Comparison of ENCODE assay signal across 1 cellular context in the genomic region with DNA sequence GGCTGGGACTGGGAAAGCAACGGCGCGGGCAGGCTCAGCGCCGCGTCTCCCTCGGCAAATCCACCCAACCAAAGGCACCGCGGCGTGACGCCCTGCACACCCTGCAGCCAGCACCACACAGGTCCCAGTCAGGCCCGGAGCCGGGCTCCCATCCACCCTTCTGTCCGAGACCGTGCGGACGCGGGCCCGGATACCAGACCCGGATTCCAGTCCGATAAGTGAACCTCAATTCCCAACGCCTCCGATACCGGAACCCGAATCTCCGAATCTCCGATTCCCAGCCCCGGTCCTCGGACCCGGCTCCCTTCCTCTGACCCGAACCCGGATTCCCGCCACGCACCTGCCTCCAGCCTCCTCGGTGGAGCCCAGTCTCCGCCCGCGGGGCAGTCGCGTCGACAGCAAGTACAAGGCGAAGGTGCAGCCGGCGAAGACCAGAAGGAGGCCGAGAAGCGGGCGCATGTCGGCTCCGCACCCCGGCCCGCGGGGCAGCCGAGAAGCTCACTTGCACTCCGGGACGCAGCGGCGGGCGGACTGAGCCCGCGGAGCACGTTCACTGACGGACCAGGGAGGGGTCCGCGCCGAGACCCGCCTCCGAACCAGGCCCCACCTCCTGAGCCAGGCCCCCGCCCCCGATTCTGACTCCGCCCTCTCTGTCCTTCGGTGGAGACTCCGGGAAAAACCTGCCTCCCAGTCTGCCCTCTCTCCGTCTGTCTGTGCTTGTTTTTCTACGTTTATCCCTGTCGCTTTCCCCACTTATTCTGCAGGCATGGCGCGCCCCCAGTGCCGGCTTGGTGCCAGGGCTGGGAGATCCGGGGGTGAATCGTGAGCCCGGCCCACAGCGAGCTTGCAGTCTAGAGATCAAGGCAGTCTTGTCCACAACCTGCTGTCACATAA.
TF ChIP-seq lines count a peak whose summit lies in the region.

A gene (minus strand): TSS at position 533 of the 894 bp plus-strand sequence. CDS start 74 bp downstream, at position 459.

TF ChIP-seq in HepG2, 621 proteins besides CTCF, POLR2A, EP300 and RAD21 (continued from another document and continues in another):
- TF ChIP-seq, protein P1, sequence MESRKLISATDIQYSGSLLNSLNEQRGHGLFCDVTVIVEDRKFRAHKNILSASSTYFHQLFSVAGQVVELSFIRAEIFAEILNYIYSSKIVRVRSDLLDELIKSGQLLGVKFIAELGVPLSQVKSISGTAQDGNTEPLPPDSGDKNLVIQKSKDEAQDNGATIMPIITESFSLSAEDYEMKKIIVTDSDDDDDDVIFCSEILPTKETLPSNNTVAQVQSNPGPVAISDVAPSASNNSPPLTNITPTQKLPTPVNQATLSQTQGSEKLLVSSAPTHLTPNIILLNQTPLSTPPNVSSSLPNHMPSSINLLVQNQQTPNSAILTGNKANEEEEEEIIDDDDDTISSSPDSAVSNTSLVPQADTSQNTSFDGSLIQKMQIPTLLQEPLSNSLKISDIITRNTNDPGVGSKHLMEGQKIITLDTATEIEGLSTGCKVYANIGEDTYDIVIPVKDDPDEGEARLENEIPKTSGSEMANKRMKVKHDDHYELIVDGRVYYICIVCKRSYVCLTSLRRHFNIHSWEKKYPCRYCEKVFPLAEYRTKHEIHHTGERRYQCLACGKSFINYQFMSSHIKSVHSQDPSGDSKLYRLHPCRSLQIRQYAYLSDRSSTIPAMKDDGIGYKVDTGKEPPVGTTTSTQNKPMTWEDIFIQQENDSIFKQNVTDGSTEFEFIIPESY (CRISPR knock-in tag; IDR thresholded peaks at IDR 0.05), result no peak; the same call in none of the 2 replicates
- no peak for TF ChIP-seq SATB2 (CRISPR knock-in tag; IDR thresholded peaks at IDR 0.05)
- TF ChIP-seq ZNF709 (CRISPR knock-in tag; IDR thresholded peaks at IDR 0.05), result peak; percentile 66; the same call in 1 of the 2 replicates
- TF ChIP-seq ZBTB42 (CRISPR knock-in tag; IDR thresholded peaks at IDR 0.05), result no peak
- TF ChIP-seq ZFP37 (CRISPR knock-in tag; IDR thresholded peaks at IDR 0.05; ENCODE audit: borderline replicate concordance), result 0 out of 2 replicates have a peak, but pooled peaks have one; percentile 27
- no peak for TF ChIP-seq ZNF577 (CRISPR knock-in tag; IDR thresholded peaks at IDR 0.05; ENCODE audit: borderline replicate concordance, low read depth)
- TF ChIP-seq MYNN (CRISPR knock-in tag; IDR thresholded peaks at IDR 0.05; ENCODE audit: low read depth), result no peak
- TF ChIP-seq HOXA3 (CRISPR knock-in tag; IDR thresholded peaks at IDR 0.05), result peak; percentile 89
- peak; percentile 80 for TF ChIP-seq HNRNPUL1 (IDR thresholded peaks at IDR 0.05; ENCODE audit: low read depth, low read length)
- peak; percentile 79 for TF ChIP-seq HNRNPLL (IDR thresholded peaks at IDR 0.05; ENCODE audit: low read depth, low read length, poor library complexity, severe bottlenecking)
- TF ChIP-seq PCBP2 (optimal IDR thresholded peaks at IDR 0.05; ENCODE audit: low read depth, low read length, poor library complexity, severe bottlenecking), result no peak
- TF ChIP-seq POGZ (CRISPR knock-in tag; IDR thresholded peaks at IDR 0.05), result peak; percentile 93
- TF ChIP-seq, protein P2, sequence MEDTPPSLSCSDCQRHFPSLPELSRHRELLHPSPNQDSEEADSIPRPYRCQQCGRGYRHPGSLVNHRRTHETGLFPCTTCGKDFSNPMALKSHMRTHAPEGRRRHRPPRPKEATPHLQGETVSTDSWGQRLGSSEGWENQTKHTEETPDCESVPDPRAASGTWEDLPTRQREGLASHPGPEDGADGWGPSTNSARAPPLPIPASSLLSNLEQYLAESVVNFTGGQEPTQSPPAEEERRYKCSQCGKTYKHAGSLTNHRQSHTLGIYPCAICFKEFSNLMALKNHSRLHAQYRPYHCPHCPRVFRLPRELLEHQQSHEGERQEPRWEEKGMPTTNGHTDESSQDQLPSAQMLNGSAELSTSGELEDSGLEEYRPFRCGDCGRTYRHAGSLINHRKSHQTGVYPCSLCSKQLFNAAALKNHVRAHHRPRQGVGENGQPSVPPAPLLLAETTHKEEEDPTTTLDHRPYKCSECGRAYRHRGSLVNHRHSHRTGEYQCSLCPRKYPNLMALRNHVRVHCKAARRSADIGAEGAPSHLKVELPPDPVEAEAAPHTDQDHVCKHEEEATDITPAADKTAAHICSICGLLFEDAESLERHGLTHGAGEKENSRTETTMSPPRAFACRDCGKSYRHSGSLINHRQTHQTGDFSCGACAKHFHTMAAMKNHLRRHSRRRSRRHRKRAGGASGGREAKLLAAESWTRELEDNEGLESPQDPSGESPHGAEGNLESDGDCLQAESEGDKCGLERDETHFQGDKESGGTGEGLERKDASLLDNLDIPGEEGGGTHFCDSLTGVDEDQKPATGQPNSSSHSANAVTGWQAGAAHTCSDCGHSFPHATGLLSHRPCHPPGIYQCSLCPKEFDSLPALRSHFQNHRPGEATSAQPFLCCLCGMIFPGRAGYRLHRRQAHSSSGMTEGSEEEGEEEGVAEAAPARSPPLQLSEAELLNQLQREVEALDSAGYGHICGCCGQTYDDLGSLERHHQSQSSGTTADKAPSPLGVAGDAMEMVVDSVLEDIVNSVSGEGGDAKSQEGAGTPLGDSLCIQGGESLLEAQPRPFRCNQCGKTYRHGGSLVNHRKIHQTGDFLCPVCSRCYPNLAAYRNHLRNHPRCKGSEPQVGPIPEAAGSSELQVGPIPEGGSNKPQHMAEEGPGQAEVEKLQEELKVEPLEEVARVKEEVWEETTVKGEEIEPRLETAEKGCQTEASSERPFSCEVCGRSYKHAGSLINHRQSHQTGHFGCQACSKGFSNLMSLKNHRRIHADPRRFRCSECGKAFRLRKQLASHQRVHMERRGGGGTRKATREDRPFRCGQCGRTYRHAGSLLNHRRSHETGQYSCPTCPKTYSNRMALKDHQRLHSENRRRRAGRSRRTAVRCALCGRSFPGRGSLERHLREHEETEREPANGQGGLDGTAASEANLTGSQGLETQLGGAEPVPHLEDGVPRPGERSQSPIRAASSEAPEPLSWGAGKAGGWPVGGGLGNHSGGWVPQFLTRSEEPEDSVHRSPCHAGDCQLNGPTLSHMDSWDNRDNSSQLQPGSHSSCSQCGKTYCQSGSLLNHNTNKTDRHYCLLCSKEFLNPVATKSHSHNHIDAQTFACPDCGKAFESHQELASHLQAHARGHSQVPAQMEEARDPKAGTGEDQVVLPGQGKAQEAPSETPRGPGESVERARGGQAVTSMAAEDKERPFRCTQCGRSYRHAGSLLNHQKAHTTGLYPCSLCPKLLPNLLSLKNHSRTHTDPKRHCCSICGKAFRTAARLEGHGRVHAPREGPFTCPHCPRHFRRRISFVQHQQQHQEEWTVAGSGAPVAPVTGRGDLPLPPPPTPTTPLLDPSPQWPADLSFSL (CRISPR knock-in tag; IDR thresholded peaks at IDR 0.05), result peak; percentile 61; the same call in 1 of the 2 replicates
- TF ChIP-seq, protein P3, sequence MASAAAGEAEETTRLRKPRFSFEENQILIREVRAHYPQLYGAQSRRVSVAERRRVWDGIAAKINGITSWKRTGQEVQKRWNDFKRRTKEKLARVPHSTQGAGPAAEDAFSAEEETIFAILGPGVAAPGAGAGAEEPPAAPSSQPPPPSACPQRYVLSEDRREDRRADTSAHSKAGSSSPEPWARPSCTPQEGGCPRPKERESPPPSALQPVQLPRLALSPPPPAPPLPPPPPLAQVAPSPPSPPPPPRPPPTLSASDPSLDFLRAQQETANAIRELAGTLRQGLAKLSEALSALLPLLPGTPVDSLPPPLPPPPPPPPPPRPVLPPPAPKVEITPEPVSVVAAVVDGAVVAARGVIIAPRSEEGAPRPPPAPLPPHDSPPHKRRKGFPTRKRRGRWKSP (CRISPR knock-in tag; IDR thresholded peaks at IDR 0.05), result 0 out of 2 replicates have a peak, but pooled peaks have one; percentile 34
- TF ChIP-seq, protein P4, sequence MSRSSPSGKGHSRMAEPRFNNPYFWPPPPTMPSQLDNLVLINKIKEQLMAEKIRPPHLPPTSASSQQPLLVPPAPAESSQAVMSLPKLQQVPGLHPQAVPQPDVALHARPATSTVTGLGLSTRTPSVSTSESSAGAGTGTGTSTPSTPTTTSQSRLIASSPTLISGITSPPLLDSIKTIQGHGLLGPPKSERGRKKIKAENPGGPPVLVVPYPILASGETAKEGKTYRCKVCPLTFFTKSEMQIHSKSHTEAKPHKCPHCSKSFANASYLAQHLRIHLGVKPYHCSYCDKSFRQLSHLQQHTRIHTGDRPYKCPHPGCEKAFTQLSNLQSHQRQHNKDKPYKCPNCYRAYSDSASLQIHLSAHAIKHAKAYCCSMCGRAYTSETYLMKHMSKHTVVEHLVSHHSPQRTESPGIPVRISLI (CRISPR knock-in tag; IDR thresholded peaks at IDR 0.05; ENCODE audit: borderline replicate concordance), result peak; percentile 18; the same call in 1 of the 2 replicates
- peak; percentile 19; the same call in 1 of the 2 replicates for TF ChIP-seq HMG20A (CRISPR knock-in tag; IDR thresholded peaks at IDR 0.05; ENCODE audit: borderline replicate concordance)
- TF ChIP-seq, protein P5, sequence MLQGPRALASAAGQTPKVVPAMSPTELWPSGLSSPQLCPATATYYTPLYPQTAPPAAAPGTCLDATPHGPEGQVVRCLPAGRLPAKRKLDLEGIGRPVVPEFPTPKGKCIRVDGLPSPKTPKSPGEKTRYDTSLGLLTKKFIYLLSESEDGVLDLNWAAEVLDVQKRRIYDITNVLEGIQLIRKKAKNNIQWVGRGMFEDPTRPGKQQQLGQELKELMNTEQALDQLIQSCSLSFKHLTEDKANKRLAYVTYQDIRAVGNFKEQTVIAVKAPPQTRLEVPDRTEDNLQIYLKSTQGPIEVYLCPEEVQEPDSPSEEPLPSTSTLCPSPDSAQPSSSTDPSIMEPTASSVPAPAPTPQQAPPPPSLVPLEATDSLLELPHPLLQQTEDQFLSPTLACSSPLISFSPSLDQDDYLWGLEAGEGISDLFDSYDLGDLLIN (CRISPR knock-in tag; IDR thresholded peaks at IDR 0.05; ENCODE audit: borderline replicate concordance), result peak; percentile 34; the same call in 1 of the 2 replicates
- peak; percentile 90 for TF ChIP-seq ZNF768 (CRISPR knock-in tag; IDR thresholded peaks at IDR 0.05)
- peak; percentile 80; the same call in 1 of the 2 replicates for TF ChIP-seq REL (CRISPR knock-in tag; conservative IDR thresholded peaks at IDR 0.05)
- TF ChIP-seq, protein P6, sequence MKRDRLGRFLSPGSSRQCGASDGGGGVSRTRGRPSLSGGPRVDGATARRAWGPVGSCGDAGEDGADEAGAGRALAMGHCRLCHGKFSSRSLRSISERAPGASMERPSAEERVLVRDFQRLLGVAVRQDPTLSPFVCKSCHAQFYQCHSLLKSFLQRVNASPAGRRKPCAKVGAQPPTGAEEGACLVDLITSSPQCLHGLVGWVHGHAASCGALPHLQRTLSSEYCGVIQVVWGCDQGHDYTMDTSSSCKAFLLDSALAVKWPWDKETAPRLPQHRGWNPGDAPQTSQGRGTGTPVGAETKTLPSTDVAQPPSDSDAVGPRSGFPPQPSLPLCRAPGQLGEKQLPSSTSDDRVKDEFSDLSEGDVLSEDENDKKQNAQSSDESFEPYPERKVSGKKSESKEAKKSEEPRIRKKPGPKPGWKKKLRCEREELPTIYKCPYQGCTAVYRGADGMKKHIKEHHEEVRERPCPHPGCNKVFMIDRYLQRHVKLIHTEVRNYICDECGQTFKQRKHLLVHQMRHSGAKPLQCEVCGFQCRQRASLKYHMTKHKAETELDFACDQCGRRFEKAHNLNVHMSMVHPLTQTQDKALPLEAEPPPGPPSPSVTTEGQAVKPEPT (CRISPR knock-in tag; IDR thresholded peaks at IDR 0.05; ENCODE audit: low read depth), result no peak; the same call in 1 of the 2 replicates
- TF ChIP-seq ARID2 (CRISPR knock-in tag; IDR thresholded peaks at IDR 0.05; ENCODE audit: borderline replicate concordance), result no peak
- TF ChIP-seq, protein P7, sequence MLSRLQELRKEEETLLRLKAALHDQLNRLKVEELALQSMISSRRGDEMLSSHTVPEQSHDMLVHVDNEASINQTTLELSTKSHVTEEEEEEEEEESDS (CRISPR knock-in tag; IDR thresholded peaks at IDR 0.05; ENCODE audit: borderline replicate concordance), result no peak
- peak; percentile 21; the same call in 1 of the 2 replicates for TF ChIP-seq ZNF12 (CRISPR knock-in tag; IDR thresholded peaks at IDR 0.05)
- TF ChIP-seq ZKSCAN8 (CRISPR knock-in tag; IDR thresholded peaks at IDR 0.05; ENCODE audit: borderline replicate concordance), result peak; percentile 65
- peak; percentile 97 for TF ChIP-seq HDAC1 (CRISPR knock-in tag; IDR thresholded peaks at IDR 0.05)
- peak; percentile 82; the same call in 1 of the 2 replicates for TF ChIP-seq KLF6 (CRISPR knock-in tag; IDR thresholded peaks at IDR 0.05)
- TF ChIP-seq TCF12 (IDR thresholded peaks at IDR 0.05), result no peak
- TF ChIP-seq TCF12 (CRISPR knock-in tag; IDR thresholded peaks at IDR 0.05), result no peak
- TF ChIP-seq, protein P8, sequence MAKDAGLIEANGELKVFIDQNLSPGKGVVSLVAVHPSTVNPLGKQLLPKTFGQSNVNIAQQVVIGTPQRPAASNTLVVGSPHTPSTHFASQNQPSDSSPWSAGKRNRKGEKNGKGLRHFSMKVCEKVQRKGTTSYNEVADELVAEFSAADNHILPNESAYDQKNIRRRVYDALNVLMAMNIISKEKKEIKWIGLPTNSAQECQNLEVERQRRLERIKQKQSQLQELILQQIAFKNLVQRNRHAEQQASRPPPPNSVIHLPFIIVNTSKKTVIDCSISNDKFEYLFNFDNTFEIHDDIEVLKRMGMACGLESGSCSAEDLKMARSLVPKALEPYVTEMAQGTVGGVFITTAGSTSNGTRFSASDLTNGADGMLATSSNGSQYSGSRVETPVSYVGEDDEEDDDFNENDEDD (CRISPR knock-in tag; IDR thresholded peaks at IDR 0.05; ENCODE audit: borderline replicate concordance), result peak; percentile 58; the same call in 1 of the 2 replicates
- peak; percentile 83; the same call in 1 of the 2 replicates for TF ChIP-seq CC2D1A (CRISPR knock-in tag; IDR thresholded peaks at IDR 0.05)
- TF ChIP-seq, protein P9, sequence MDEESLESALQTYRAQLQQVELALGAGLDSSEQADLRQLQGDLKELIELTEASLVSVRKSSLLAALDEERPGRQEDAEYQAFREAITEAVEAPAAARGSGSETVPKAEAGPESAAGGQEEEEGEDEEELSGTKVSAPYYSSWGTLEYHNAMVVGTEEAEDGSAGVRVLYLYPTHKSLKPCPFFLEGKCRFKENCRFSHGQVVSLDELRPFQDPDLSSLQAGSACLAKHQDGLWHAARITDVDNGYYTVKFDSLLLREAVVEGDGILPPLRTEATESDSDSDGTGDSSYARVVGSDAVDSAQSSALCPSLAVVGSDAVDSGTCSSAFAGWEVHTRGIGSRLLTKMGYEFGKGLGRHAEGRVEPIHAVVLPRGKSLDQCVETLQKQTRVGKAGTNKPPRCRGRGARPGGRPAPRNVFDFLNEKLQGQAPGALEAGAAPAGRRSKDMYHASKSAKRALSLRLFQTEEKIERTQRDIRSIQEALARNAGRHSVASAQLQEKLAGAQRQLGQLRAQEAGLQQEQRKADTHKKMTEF (CRISPR knock-in tag; IDR thresholded peaks at IDR 0.05), result peak; percentile 98
- TF ChIP-seq, protein P10, sequence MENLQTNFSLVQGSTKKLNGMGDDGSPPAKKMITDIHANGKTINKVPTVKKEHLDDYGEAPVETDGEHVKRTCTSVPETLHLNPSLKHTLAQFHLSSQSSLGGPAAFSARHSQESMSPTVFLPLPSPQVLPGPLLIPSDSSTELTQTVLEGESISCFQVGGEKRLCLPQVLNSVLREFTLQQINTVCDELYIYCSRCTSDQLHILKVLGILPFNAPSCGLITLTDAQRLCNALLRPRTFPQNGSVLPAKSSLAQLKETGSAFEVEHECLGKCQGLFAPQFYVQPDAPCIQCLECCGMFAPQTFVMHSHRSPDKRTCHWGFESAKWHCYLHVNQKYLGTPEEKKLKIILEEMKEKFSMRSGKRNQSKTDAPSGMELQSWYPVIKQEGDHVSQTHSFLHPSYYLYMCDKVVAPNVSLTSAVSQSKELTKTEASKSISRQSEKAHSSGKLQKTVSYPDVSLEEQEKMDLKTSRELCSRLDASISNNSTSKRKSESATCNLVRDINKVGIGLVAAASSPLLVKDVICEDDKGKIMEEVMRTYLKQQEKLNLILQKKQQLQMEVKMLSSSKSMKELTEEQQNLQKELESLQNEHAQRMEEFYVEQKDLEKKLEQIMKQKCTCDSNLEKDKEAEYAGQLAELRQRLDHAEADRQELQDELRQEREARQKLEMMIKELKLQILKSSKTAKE (CRISPR knock-in tag; IDR thresholded peaks at IDR 0.05; ENCODE audit: borderline replicate concordance), result no peak
